In the genomic region with DNA sequence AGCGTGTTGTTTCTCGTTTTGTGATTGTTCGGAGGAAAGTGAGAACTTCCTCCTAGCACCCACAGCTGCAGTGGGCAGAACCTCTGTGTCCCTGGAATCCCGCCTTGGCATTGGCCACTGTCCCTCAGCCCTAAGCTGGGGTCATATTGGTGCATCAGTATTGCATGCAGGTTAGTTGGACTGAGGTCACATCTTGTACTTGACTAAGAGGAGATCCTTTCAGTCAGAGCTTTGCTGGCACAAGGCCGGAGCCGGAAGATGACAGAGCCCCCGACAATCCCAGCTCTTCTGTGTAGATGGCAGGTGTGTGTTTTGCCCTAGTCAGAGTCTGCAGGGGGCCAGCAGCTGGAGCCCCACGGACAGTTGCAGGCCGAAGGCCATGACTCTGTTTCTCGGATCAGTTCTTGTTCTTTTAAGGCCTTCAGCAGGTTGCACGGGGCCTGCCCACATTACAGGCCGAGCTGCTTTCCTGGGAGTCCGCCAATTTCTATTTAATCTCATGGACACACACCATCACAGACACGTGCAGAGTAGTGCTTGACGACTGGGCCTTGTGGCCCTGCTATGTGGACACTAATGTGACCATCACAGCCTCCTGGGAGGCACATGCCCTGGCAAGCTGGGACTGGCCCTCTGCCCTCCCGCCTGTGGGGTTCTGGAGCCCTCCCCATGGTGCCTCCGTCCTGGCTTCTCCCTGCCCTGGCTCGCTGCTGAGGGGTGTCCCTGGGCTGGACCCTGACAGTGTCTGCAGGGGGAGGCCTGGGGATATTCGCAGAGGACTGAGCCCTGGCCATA, we compare ENCODE assay signal across 21 cellular contexts. TPM values are rescaled to one million over a fixed set of nuclear protein-coding genes. Genes with fewer than 3 reads are reported as not detected.
DNase-seq lines count a peak whose midpoint lies in the region; ATAC-seq and TF ChIP-seq lines count a peak whose summit lies in the region.
"Had no signal": no experiment of that assay in that cellular context is flagged by ENCODE, and none has a peak within 500 bp of the region (broad histone marks: within the 10 kb centered on the region; RNA-seq: fewer than 3 reads in every experiment).

No MANE protein-coding gene starts in this region.

- peaks cover 33% of the 10 kb centered on the region for H3K4me1 Mint-ChIP-seq in T-helper 17 cell
- H3K4me1 Mint-ChIP-seq in stimulated activated naive CD8-positive, alpha-beta T cell treated with anti-CD3 and anti-CD28 coated beads, Interleukin-15, amount 100 ng/mL, for 72 hours: peaks cover 13% of the 10 kb centered on the region

- H3K27ac ChIP-seq in muscle layer of duodenum (ENCODE audit: low read length) (peak overlapping the region; percentile 80), upper lobe of right lung (no peak overlapping the region)
- H3K27ac ChIP-seq: left lung, neutrophil, suprapubic skin had no signal

- H3K27me3 Mint-ChIP-seq in T-helper 17 cell: no peaks in the 10 kb centered on the region
- H3K27me3 Mint-ChIP-seq in stimulated activated naive CD8-positive, alpha-beta T cell treated with anti-CD3 and anti-CD28 coated beads, Interleukin-15, amount 100 ng/mL, for 72 hours: no peaks in the 10 kb centered on the region

- TF ChIP-seq POLR2A in erythroblast (IDR thresholded peaks at IDR 0.05; ENCODE audit: low read length): no peak

- H3K9me3 ChIP-seq in T-helper 17 cell (ENCODE audit: control insufficient read depth, low read length, poor library complexity, severe bottlenecking): no peaks in the 10 kb centered on the region
- no peaks in the 10 kb centered on the region for H3K9me3 ChIP-seq in muscle layer of duodenum (ENCODE audit: control insufficient read depth in 1 of 2, low read length in 2 of 2)
- no peaks in the 10 kb centered on the region for H3K9me3 ChIP-seq in upper lobe of right lung
- H3K9me3 ChIP-seq: left lung, mucosa of descending colon, neutrophil, suprapubic skin had no signal

- peak overlapping the region; percentile 88 for H3K4me3 Mint-ChIP-seq in T-helper 17 cell
- no peak overlapping the region for H3K4me3 Mint-ChIP-seq in stimulated activated naive CD8-positive, alpha-beta T cell treated with anti-CD3 and anti-CD28 coated beads, Interleukin-15, amount 100 ng/mL, for 72 hours
- H3K4me3 Mint-ChIP-seq: activated T-cell treated with anti-CD3 and anti-CD28 coated beads, Interleukin-2, amount 50 U/mL, for 72 hours had no signal

- ATAC-seq in T-helper 17 cell (no peak), upper lobe of right lung (peak; percentile 8)
- ATAC-seq in stimulated activated naive CD8-positive, alpha-beta T cell treated with anti-CD3 and anti-CD28 coated beads, Interleukin-15, amount 100 ng/mL, for 72 hours: no peak
- ATAC-seq: activated naive CD4-positive, alpha-beta T cell treated with anti-CD3 and anti-CD28 coated beads, Interleukin-2, amount 50 U/mL, for 72 hours; activated T-cell treated with anti-CD3 and anti-CD28 coated beads, Interleukin-2, amount 50 U/mL, for 72 hours; left lung; mucosa of descending colon; SK-N-SH treated with all-trans-retinoic acid at 6 μM for 48 hours had no signal

- peaks cover 16 to 42% of the 10 kb centered on the region in 2 donors for H3K4me1 ChIP-seq in muscle layer of duodenum (ENCODE audit: control insufficient read depth in 1 of 2, insufficient read depth in 2 of 2, low read length in 2 of 2)
- H3K4me1 ChIP-seq in upper lobe of right lung: peaks cover 14% of the 10 kb centered on the region

- peak overlapping the region; percentile 94 for H3K27ac Mint-ChIP-seq in T-helper 17 cell
- H3K27ac Mint-ChIP-seq in stimulated activated naive CD8-positive, alpha-beta T cell treated with anti-CD3 and anti-CD28 coated beads, Interleukin-15, amount 100 ng/mL, for 72 hours: no peak overlapping the region
- H3K27ac Mint-ChIP-seq: activated naive CD4-positive, alpha-beta T cell treated with anti-CD3 and anti-CD28 coated beads, Interleukin-2, amount 50 U/mL, for 72 hours; activated T-cell treated with anti-CD3 and anti-CD28 coated beads, Interleukin-2, amount 50 U/mL, for 72 hours had no signal

- H3K9me3 Mint-ChIP-seq in stimulated activated naive CD8-positive, alpha-beta T cell treated with anti-CD3 and anti-CD28 coated beads, Interleukin-15, amount 100 ng/mL, for 72 hours: no peaks in the 10 kb centered on the region
- H3K9me3 Mint-ChIP-seq: activated naive CD4-positive, alpha-beta T cell treated with anti-CD3 and anti-CD28 coated beads, Interleukin-2, amount 50 U/mL, for 72 hours; activated T-cell treated with anti-CD3 and anti-CD28 coated beads, Interleukin-2, amount 50 U/mL, for 72 hours had no signal

- H3K36me3 ChIP-seq in muscle layer of duodenum (ENCODE audit: control insufficient read depth in 1 of 2, insufficient read depth in 2 of 2, low read length in 2 of 2): peaks cover 0 to 3% of the 10 kb centered on the region in 2 donors
- H3K36me3 ChIP-seq in upper lobe of right lung: peaks cover 22% of the 10 kb centered on the region

- H3K4me3 ChIP-seq in muscle layer of duodenum (ENCODE audit: low read depth in 1 of 2, low read length in 2 of 2): no peak overlapping the region
- no peak overlapping the region for H3K4me3 ChIP-seq in upper lobe of right lung
- H3K4me3 ChIP-seq: left lung, mucosa of descending colon, suprapubic skin had no signal

- H3K36me3 Mint-ChIP-seq in T-helper 17 cell (ENCODE audit: low read depth): peaks cover 6% of the 10 kb centered on the region

- intact Hi-C loops in upper lobe of right lung (cut with DNase I): no loop called here

- DNase-seq in T-helper 17 cell (no peak), erythroblast (lab: John Stamatoyannopoulos, UW) (peak; percentile 48 to 62), upper lobe of right lung (no peak), hippocampal formation (lab: John Stamatoyannopoulos, UW) (no peak), NOMO-1 treated with dmso at 0.1 percent for 144 hours (lab: John Stamatoyannopoulos, UW; ENCODE audit: unreplicated experiment) (no peak)
- no peak for DNase-seq in stimulated activated naive CD8-positive, alpha-beta T cell treated with anti-CD3 and anti-CD28 coated beads, Interleukin-15, amount 100 ng/mL, for 72 hours
- DNase-seq: activated T-cell treated with anti-CD3 and anti-CD28 coated beads, Interleukin-2, amount 50 U/mL, for 72 hours; DND-41; effector memory CD4-positive, alpha-beta T cell; GOT3; Kasumi-1; left lung; NCI-H1048; NCI-H1930; NK-92 treated with Interleukin-12 subunit alpha and Interleukin-12 subunit beta, amount 100 ng/mL, for 24 hours had no signal

- no peak for TF ChIP-seq CTCF in upper lobe of right lung (IDR thresholded peaks at IDR 0.05)

- H3K27me3 ChIP-seq in muscle layer of duodenum (ENCODE audit: low read depth, low read length) (no peaks in the 10 kb centered on the region), upper lobe of right lung (no peaks in the 10 kb centered on the region)
- H3K27me3 ChIP-seq: left lung, neutrophil, suprapubic skin had no signal

RNA-seq across cellular contexts. Expression of gene SNAP47, which starts 14.9 kb away (rescaled TPM):
- total RNA-seq in T-helper 17 cell: 10 to 100 TPM; 20.4 to 23.6 TPM
- total RNA-seq in upper lobe of right lung: 27.7 TPM

RNA-seq across cellular contexts. Expression of gene JMJD4, which starts 15.0 kb away (rescaled TPM):
- total RNA-seq in T-helper 17 cell (10 to 100 TPM in 1 of 2 donors, 1 to 10 TPM in 1; 6.8 to 11.2 TPM), upper lobe of right lung (15.1 TPM)

Comparison
In these comparisons a context has a peak if more than half of its experiments do, and no peak if none do; other contexts are left out.
1. DNase-seq: peak in erythroblast (2 of 2); none in T-helper 17 cell (0 of 3), upper lobe of right lung (single experiment), stimulated activated naive CD8-positive, alpha-beta T cell treated with anti-CD3 and anti-CD28 coated beads, Interleukin-15, amount 100 ng/mL, for 72 hours (0 of 2), hippocampal formation (0 of 2) and NOMO-1 treated with dmso at 0.1 percent for 144 hours (single experiment).